18 cellular contexts compared by ENCODE assay signal in the genomic region with DNA sequence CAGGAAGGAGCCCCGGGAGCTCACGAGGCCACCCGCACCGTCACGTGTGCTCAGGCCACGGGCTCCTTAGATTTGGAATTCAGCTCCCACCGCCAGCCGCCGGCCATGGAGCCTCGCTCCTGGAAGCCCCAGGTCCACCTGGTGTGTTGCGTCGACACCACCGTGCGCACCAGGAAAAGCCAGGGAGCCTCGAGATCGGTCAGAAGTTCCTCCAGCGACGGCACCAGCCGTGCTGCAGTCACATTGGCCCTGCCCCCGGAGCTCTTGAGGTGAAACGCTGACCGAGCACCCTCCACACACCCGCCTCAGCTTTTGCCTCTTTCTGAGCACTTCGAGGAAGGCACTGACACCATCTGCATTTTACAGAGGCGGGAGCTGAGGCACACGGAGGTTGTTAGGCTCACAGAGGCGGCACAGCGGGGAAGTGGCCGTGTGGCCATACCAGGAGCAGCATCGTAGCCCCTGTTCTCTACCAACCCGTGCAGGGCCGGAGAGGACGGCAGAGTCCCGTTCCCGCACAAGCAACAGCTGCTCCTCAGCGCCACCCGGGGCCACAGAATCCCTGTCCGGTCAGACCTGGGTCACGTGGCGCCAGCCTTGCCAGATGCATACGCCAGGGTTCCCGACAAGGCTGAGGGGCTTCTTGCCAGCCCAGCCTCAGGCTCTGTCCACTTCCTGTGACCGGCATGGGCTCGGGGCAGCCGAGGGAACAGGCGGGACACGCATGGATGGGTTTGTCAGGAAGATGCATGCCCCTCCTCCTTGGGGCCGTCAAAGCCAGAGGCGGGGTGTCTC. TPM values are rescaled to one million over a fixed set of nuclear protein-coding genes. Genes with fewer than 3 reads are reported as not detected.
DNase-seq lines count a peak whose midpoint lies in the region; ATAC-seq and TF ChIP-seq lines count a peak whose summit lies in the region.
"Had no signal": no experiment of that assay in that cellular context is flagged by ENCODE, and none has a peak within 500 bp of the region (broad histone marks: within the 10 kb centered on the region; RNA-seq: fewer than 3 reads in every experiment).

No MANE protein-coding gene starts in this region.

- H3K4me1 ChIP-seq in left ventricle myocardium inferior: no peaks in the 10 kb centered on the region
- H3K4me1 ChIP-seq in RWPE2 (ENCODE audit: insufficient read depth, poor library complexity, severe bottlenecking): no peaks in the 10 kb centered on the region
- no peaks in the 10 kb centered on the region for H3K4me1 ChIP-seq in left lung
- no peaks in the 10 kb centered on the region for H3K4me1 ChIP-seq in colonic mucosa

- intact Hi-C loops in left ventricle myocardium superior (cut with micrococcal nuclease): no loop called here
- intact Hi-C loops in left ventricle myocardium inferior (cut with micrococcal nuclease): no loop called here
- intact Hi-C loops in left lung (cut with DNase I): no loop called here
- intact Hi-C loops in colonic mucosa (cut with DNase I): no loop called here
- intact Hi-C loops in MCF 10A (cut with micrococcal nuclease): no loop called here

- H3K4me3 ChIP-seq in left ventricle myocardium inferior (no peak overlapping the region), RWPE2 (ENCODE audit: severe bottlenecking) (no peak overlapping the region), left lung (no peak overlapping the region), colonic mucosa (no peak overlapping the region)

- no TSS peak for BruUV-seq in MCF 10A (replicated peaks; lab: Mats Ljungman, UMichigan)

- POLR2A ChIA-PET in MCF 10A (lab: Yijun Ruan, JAX): no interaction called here

- H3K9ac ChIP-seq in colonic mucosa (ENCODE audit: low read depth in 2 of 2, low read length in 2 of 2): no peak overlapping the region

- H3K27me3 ChIP-seq in left ventricle myocardium inferior (ENCODE audit: low read depth): peaks cover 96% of the 10 kb centered on the region
- peaks cover 76% of the 10 kb centered on the region for H3K27me3 ChIP-seq in RWPE2 (ENCODE audit: insufficient read depth, poor library complexity, severe bottlenecking)
- peaks cover 2 to 96% of the 10 kb centered on the region in 2 donors for H3K27me3 ChIP-seq in left lung
- H3K27me3 ChIP-seq in colonic mucosa: peaks cover 8% of the 10 kb centered on the region

- no peak for DNase-seq in left ventricle myocardium superior
- DNase-seq in left ventricle myocardium inferior: no peak
- DNase-seq in RWPE2 (ENCODE audit: low spot score): no peak
- no peak for DNase-seq in left lung
- no peak for DNase-seq in stimulated activated effector memory CD8-positive, alpha-beta T cell treated with anti-CD3 and anti-CD28 coated beads, Interleukin-12 subunit alpha, Interleukin-12 subunit beta, amount 100 ng/mL, for 72 hours (ENCODE audit: low spot score in 2 of 2)
- no peak for DNase-seq in colonic mucosa
- DNase-seq in SW 1271 (lab: John Stamatoyannopoulos, UW): no peak
- no peak for DNase-seq in MCF 10A (ENCODE audit: unreplicated experiment)
- DNase-seq: cerebellar nuclear complex, NCI-H1105 treated with DMSO at 0.1 percent for 48 hours had no signal

- no peak overlapping the region for H3K27ac Mint-ChIP-seq in stimulated activated effector memory CD8-positive, alpha-beta T cell treated with anti-CD3 and anti-CD28 coated beads, Interleukin-12 subunit alpha, Interleukin-12 subunit beta, amount 100 ng/mL, for 72 hours
- no peak overlapping the region for H3K27ac Mint-ChIP-seq in MCF 10A (ENCODE audit: low read depth, unreplicated experiment)
- H3K27ac Mint-ChIP-seq: activated naive CD4-positive, alpha-beta T cell treated with anti-CD3 and anti-CD28 coated beads, Interleukin-2, amount 50 U/mL, for 72 hours; IgD-negative memory B cell had no signal

- TF ChIP-seq CTCF in left ventricle myocardium inferior (IDR thresholded peaks at IDR 0.05; ENCODE audit: borderline replicate concordance) (no peak), RWPE2 (IDR thresholded peaks at IDR 0.05; ENCODE audit: poor library complexity, severe bottlenecking) (no peak), left lung (IDR thresholded peaks at IDR 0.05) (no peak), colonic mucosa (IDR thresholded peaks at IDR 0.05) (no peak), MCF 10A (IDR thresholded peaks at IDR 0.05; ENCODE audit: unreplicated experiment) (no peak)

- H3K4me3 Mint-ChIP-seq in stimulated activated effector memory CD8-positive, alpha-beta T cell treated with anti-CD3 and anti-CD28 coated beads, Interleukin-12 subunit alpha, Interleukin-12 subunit beta, amount 100 ng/mL, for 72 hours: no peak overlapping the region
- H3K4me3 Mint-ChIP-seq in MCF 10A (ENCODE audit: unreplicated experiment): no peak overlapping the region

- H3K27me3 Mint-ChIP-seq in MCF 10A (ENCODE audit: insufficient read depth, unreplicated experiment): peaks cover 25% of the 10 kb centered on the region

- CTCF ChIA-PET in MCF 10A (lab: Yijun Ruan, JAX): interaction anchor here (0.6 to 5.3 kb wide), 7 partner anchors 12 to 64 kb away, joined by 3 to 46 read pairs (median 3); no protein-coding TSS in a partner anchor

- H3K4me1 Mint-ChIP-seq in stimulated activated effector memory CD8-positive, alpha-beta T cell treated with anti-CD3 and anti-CD28 coated beads, Interleukin-12 subunit alpha, Interleukin-12 subunit beta, amount 100 ng/mL, for 72 hours: peaks cover 5% of the 10 kb centered on the region
- peaks cover 6% of the 10 kb centered on the region for H3K4me1 Mint-ChIP-seq in MCF 10A (ENCODE audit: insufficient read depth, unreplicated experiment)

- H3K9me3 Mint-ChIP-seq in stimulated activated effector memory CD8-positive, alpha-beta T cell treated with anti-CD3 and anti-CD28 coated beads, Interleukin-12 subunit alpha, Interleukin-12 subunit beta, amount 100 ng/mL, for 72 hours: no peaks in the 10 kb centered on the region
- no peaks in the 10 kb centered on the region for H3K9me3 Mint-ChIP-seq in MCF 10A (ENCODE audit: unreplicated experiment)
- H3K9me3 Mint-ChIP-seq: activated naive CD4-positive, alpha-beta T cell treated with anti-CD3 and anti-CD28 coated beads, Interleukin-2, amount 50 U/mL, for 72 hours; IgD-negative memory B cell had no signal

- H3K36me3 Mint-ChIP-seq in stimulated activated effector memory CD8-positive, alpha-beta T cell treated with anti-CD3 and anti-CD28 coated beads, Interleukin-12 subunit alpha, Interleukin-12 subunit beta, amount 100 ng/mL, for 72 hours: no peaks in the 10 kb centered on the region
- no peaks in the 10 kb centered on the region for H3K36me3 Mint-ChIP-seq in MCF 10A (ENCODE audit: insufficient read depth, unreplicated experiment)
- H3K36me3 Mint-ChIP-seq: activated naive CD4-positive, alpha-beta T cell treated with anti-CD3 and anti-CD28 coated beads, Interleukin-2, amount 50 U/mL, for 72 hours had no signal

- H3K27ac ChIP-seq in left ventricle myocardium inferior (replicated peaks): no peak overlapping the region
- H3K27ac ChIP-seq in RWPE2 (ENCODE audit: poor library complexity, severe bottlenecking): no peak overlapping the region
- H3K27ac ChIP-seq in left lung: no peak overlapping the region
- no peak overlapping the region for H3K27ac ChIP-seq in colonic mucosa
- H3K27ac ChIP-seq: epithelial cell of prostate had no signal

- ATAC-seq in left ventricle myocardium superior (peak; percentile 28), RWPE2 (ENCODE audit: low read depth) (peak; percentile 6; the same call in 2 of the 3 replicates), left lung (peak; percentile 73)
- no peak for ATAC-seq in stimulated activated effector memory CD8-positive, alpha-beta T cell treated with anti-CD3 and anti-CD28 coated beads, Interleukin-12 subunit alpha, Interleukin-12 subunit beta, amount 100 ng/mL, for 72 hours
- ATAC-seq: activated naive CD4-positive, alpha-beta T cell treated with anti-CD3 and anti-CD28 coated beads, Interleukin-2, amount 50 U/mL, for 72 hours; Right ventricle myocardium inferior had no signal

- H3K9me3 ChIP-seq in left ventricle myocardium inferior (replicated peaks) (no peaks in the 10 kb centered on the region), RWPE2 (ENCODE audit: severe bottlenecking) (no peaks in the 10 kb centered on the region), left lung (no peaks in the 10 kb centered on the region), colonic mucosa (no peaks in the 10 kb centered on the region)

- H3K36me3 ChIP-seq in left ventricle myocardium inferior (no peaks in the 10 kb centered on the region), RWPE2 (ENCODE audit: low read depth) (no peaks in the 10 kb centered on the region), left lung (no peaks in the 10 kb centered on the region), colonic mucosa (no peaks in the 10 kb centered on the region)

RNA-seq across cellular contexts. Expression of a gene that starts 7.6 kb away (rescaled TPM):
- total RNA-seq in left ventricle myocardium superior: not detected
- not detected for total RNA-seq in left ventricle myocardium inferior
- total RNA-seq in left lung: 1 to 10 TPM in 1 of 2 donors, not detected in 1; 1.1 TPM
- under 1 TPM in 1 of 2 donors, not detected in 1; 0.29 TPM for total RNA-seq in colonic mucosa
- total RNA-seq in MCF 10A (2022): not detected in 2 replicates
- total RNA-seq: activated naive CD4-positive, alpha-beta T cell treated with anti-CD3 and anti-CD28 coated beads, Interleukin-2, amount 50 U/mL, for 72 hours; lung microvascular endothelial cell; Right ventricle myocardium inferior had no signal

RNA-seq across cellular contexts. Expression of a gene that starts 11.0 kb away (rescaled TPM):
- total RNA-seq in left ventricle myocardium superior (not detected), left ventricle myocardium inferior (0.27 TPM), left lung (under 1 TPM; 0.29 to 0.64 TPM), colonic mucosa (not detected), MCF 10A (2022) (not detected in 2 replicates)
- total RNA-seq: lung microvascular endothelial cell, osteocyte, Right ventricle myocardium inferior, urinary bladder had no signal

RNA-seq across cellular contexts. Expression of a gene that starts 25.9 kb away (rescaled TPM):
- 30.9 TPM for total RNA-seq in left ventricle myocardium superior
- total RNA-seq in left ventricle myocardium inferior: 33.4 TPM
- 10 to 100 TPM; 78.1 to 87.5 TPM for total RNA-seq in left lung
- 100 to 1,000 TPM in 1 of 2 donors, 10 to 100 TPM in 1; 66.9 to 109 TPM for total RNA-seq in colonic mucosa
- 93.6 and 97.2 TPM in 2 replicates for total RNA-seq in MCF 10A (2022)

RNA-seq across cellular contexts. Expression of a gene that starts 30.8 kb away (rescaled TPM):
- total RNA-seq in left ventricle myocardium superior (24.3 TPM), left ventricle myocardium inferior (22.2 TPM), left lung (10 to 100 TPM; 36.3 to 36.9 TPM), colonic mucosa (10 to 100 TPM; 35.4 to 38.7 TPM), MCF 10A (2022) (47.1 and 49.5 TPM in 2 replicates)

RNA-seq across cellular contexts. Expression of a gene that starts 46.3 kb away (rescaled TPM):
- total RNA-seq in left ventricle myocardium superior (not detected), left ventricle myocardium inferior (not detected), left lung (not detected), colonic mucosa (not detected), MCF 10A (2022) (0.07 and 0.14 TPM in 2 replicates)
- total RNA-seq: G401, osteocyte, Right ventricle myocardium inferior had no signal
